In the genomic region with DNA sequence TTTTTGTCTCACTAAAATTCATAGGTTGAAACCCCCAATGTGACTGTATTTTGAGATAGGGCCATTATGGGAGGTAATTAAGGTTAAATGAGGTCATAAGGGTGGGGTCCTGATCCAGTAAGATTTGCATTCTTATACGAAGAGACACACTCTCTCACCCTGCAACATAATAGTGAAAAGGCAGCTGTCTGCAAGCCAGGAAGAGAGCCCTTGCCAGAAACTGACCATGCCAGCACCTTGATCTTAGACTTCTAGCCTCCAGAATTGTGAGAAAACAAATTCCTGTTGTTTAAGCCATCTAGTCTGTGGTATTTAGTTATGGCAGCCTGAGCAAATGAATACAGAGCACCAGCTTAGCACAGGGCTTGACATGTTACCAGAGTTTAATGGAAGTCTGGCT, we compare ENCODE assay signal across 2 cellular contexts.
TF ChIP-seq lines count a peak whose summit lies in the region.

No MANE protein-coding gene starts in this region.

TF ChIP-seq in A549, 52 proteins besides CTCF, POLR2A, EP300 and RAD21 (continued from another document):
- TF ChIP-seq REST (IDR thresholded peaks at IDR 0.05): no peak
- TF ChIP-seq CBX2 (IDR thresholded peaks at IDR 0.05; ENCODE audit: borderline replicate concordance, low read depth): no peak
- no peak for TF ChIP-seq CHD4 (IDR thresholded peaks at IDR 0.05; ENCODE audit: borderline replicate concordance)
- no peak for TF ChIP-seq EHF (CRISPR knock-in tag; IDR thresholded peaks at IDR 0.05)
- no peak for TF ChIP-seq FOXS1 (CRISPR knock-in tag; IDR thresholded peaks at IDR 0.05)
- TF ChIP-seq MAFK (IDR thresholded peaks at IDR 0.05; ENCODE audit: partially characterized antibody): no peak
- TF ChIP-seq, protein P1, sequence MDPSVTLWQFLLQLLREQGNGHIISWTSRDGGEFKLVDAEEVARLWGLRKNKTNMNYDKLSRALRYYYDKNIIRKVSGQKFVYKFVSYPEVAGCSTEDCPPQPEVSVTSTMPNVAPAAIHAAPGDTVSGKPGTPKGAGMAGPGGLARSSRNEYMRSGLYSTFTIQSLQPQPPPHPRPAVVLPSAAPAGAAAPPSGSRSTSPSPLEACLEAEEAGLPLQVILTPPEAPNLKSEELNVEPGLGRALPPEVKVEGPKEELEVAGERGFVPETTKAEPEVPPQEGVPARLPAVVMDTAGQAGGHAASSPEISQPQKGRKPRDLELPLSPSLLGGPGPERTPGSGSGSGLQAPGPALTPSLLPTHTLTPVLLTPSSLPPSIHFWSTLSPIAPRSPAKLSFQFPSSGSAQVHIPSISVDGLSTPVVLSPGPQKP (IDR thresholded peaks at IDR 0.05; ENCODE audit: low read depth, low read length): no peak
- no peak for TF ChIP-seq BHLHE40 (IDR thresholded peaks at IDR 0.05; ENCODE audit: low read depth, low read length)

TF ChIP-seq in WTC11, 78 proteins besides CTCF, POLR2A, EP300 and RAD21 (continued from another document):
- TF ChIP-seq, protein P2, sequence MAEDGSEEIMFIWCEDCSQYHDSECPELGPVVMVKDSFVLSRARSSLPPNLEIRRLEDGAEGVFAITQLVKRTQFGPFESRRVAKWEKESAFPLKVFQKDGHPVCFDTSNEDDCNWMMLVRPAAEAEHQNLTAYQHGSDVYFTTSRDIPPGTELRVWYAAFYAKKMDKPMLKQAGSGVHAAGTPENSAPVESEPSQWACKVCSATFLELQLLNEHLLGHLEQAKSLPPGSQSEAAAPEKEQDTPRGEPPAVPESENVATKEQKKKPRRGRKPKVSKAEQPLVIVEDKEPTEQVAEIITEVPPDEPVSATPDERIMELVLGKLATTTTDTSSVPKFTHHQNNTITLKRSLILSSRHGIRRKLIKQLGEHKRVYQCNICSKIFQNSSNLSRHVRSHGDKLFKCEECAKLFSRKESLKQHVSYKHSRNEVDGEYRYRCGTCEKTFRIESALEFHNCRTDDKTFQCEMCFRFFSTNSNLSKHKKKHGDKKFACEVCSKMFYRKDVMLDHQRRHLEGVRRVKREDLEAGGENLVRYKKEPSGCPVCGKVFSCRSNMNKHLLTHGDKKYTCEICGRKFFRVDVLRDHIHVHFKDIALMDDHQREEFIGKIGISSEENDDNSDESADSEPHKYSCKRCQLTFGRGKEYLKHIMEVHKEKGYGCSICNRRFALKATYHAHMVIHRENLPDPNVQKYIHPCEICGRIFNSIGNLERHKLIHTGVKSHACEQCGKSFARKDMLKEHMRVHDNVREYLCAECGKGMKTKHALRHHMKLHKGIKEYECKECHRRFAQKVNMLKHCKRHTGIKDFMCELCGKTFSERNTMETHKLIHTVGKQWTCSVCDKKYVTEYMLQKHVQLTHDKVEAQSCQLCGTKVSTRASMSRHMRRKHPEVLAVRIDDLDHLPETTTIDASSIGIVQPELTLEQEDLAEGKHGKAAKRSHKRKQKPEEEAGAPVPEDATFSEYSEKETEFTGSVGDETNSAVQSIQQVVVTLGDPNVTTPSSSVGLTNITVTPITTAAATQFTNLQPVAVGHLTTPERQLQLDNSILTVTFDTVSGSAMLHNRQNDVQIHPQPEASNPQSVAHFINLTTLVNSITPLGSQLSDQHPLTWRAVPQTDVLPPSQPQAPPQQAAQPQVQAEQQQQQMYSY (CRISPR knock-in tag; IDR thresholded peaks at IDR 0.05): no peak
- TF ChIP-seq, protein P3, sequence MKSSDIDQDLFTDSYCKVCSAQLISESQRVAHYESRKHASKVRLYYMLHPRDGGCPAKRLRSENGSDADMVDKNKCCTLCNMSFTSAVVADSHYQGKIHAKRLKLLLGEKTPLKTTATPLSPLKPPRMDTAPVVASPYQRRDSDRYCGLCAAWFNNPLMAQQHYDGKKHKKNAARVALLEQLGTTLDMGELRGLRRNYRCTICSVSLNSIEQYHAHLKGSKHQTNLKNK (CRISPR knock-in tag; IDR thresholded peaks at IDR 0.05): no peak
- TF ChIP-seq TEAD1 (CRISPR knock-in tag; IDR thresholded peaks at IDR 0.05) (no peak), ZBTB21 (CRISPR knock-in tag; IDR thresholded peaks at IDR 0.05; ENCODE audit: borderline replicate concordance) (no peak), AR (CRISPR knock-in tag; IDR thresholded peaks at IDR 0.05) (no peak), ESRRA (CRISPR knock-in tag; IDR thresholded peaks at IDR 0.05; ENCODE audit: borderline replicate concordance) (no peak)
